ENCODE assay signal across 23 cellular contexts in genomic region chr9:119167876-119168275, GRCh38.
"Had no signal": no experiment of that assay in that cellular context is flagged by ENCODE, and none has a peak within 500 bp of the region (broad histone marks: within the 10 kb centered on the region; RNA-seq: fewer than 3 reads in every experiment).

No MANE protein-coding gene starts in this region.

- H3K9me3 ChIP-seq: ovary, right atrium auricular region, testis, thyroid gland, transverse colon, uterus had no signal

- H3K36me3 ChIP-seq: left ventricle myocardium inferior, neural progenitor cell, ovary, right atrium auricular region, stomach, thyroid gland, transverse colon, uterus had no signal

- H3K9ac ChIP-seq: neural progenitor cell had no signal

- H3K27me3 ChIP-seq: neural progenitor cell, ovary, right atrium auricular region, stomach, testis, thyroid gland, transverse colon, uterus had no signal

- DNase-seq: hypothalamus; immature natural killer cell; kidney; left ventricle myocardium inferior; naive thymus-derived CD8-positive, alpha-beta T cell; nephron progenitor cell; ovary; stimulated activated CD4-positive, alpha-beta T cell treated with anti-CD3 and anti-CD28 coated beads, Interleukin-12 subunit alpha, Interleukin-12 subunit beta, amount 100 ng/mL, for 4 hours; stimulated activated CD4-positive, alpha-beta T cell treated with anti-CD3 and anti-CD28 coated beads, Interleukin-15, amount 100 ng/mL, for 24 hours; stimulated activated CD4-positive, alpha-beta T cell treated with anti-CD3 and anti-CD28 coated beads, Interleukin-2, amount 100 ng/mL, for 24 hours; stimulated activated CD4-positive, alpha-beta T cell treated with anti-CD3 and anti-CD28 coated beads, Interleukin-4, amount 100 ng/mL, for 1 hour; stimulated activated naive B cell treated with anti-CD40 and anti-IgM and Interleukin-4, amounts not matched to agents 10 μg/mL and 1 μg/mL and 100 μg/mL, for 72 hours; stimulated activated naive CD8-positive, alpha-beta T cell treated with anti-CD3 and anti-CD28 coated beads, Interleukin-15, Interleukin-2, amounts not matched to agents 100 U/mL and 50 U/mL, for 24 hours; stomach; testis; thyroid gland; transverse colon; uterus had no signal

- H3K27ac ChIP-seq: left ventricle myocardium inferior, neural progenitor cell, ovary, right atrium auricular region, skin epidermis, stomach, testis, thyroid gland, transverse colon, uterus had no signal

- H3K4me1 ChIP-seq: right atrium auricular region, stomach, testis, transverse colon, uterus had no signal

- ATAC-seq: naive thymus-derived CD8-positive, alpha-beta T cell; sciatic nerve; stimulated activated naive B cell treated with anti-CD40 and anti-IgM and Interleukin-4, amounts not matched to agents 10 μg/mL and 1 μg/mL and 100 μg/mL, for 72 hours; stimulated activated naive CD8-positive, alpha-beta T cell treated with anti-CD3 and anti-CD28 coated beads, Interleukin-15, Interleukin-2, amounts not matched to agents 100 U/mL and 50 U/mL, for 24 hours had no signal

- H3K4me3 ChIP-seq: left ventricle myocardium inferior, lung, neural progenitor cell, ovary, right atrium auricular region, skin epidermis, stomach, testis, thyroid gland, transverse colon, uterus had no signal
